12 cellular contexts compared by ENCODE assay signal in the genomic region with DNA sequence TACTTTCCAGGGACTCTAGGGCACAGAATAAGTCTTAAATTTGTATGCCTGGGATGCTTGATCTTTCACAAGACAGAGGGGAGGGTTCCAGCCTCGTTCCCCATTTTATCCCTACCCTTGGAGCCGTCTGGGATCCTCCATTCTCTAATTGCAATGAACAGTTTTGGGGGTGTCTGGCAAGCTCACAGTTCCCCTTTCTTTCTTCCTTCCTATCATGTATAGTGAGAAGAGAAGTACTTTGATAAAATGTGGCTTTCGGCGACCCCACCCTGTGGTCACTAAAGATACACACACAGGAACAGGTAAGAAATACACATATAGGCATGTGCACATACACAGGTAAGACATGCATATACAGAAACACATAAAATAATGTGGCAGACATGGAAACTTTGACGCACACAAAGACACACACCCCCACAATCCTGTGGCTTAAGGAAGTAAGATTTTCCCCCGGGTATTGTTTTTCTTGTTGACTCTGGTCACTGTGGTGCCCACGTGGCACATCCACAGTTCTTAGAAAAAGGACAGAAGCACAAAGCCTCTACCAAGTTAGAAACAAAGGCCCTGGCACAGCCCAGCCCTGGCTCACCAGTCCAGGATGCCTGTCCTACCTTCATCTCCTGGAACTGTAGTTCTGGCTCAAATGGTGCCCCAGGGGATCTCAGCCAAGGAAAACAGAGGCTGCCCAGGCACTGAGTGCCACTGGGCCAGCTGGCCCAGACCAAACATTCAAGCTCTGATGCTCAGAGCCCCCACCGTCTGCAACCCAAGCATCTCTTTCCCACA. TPM values are rescaled to one million over a fixed set of nuclear protein-coding genes. Genes with fewer than 3 reads are reported as not detected.
DNase-seq lines count a peak whose midpoint lies in the region; ATAC-seq lines count a peak whose summit lies in the region.
"Had no signal": no experiment of that assay in that cellular context is flagged by ENCODE, and none has a peak within 500 bp of the region (broad histone marks: within the 10 kb centered on the region; RNA-seq: fewer than 3 reads in every experiment).

No MANE protein-coding gene starts in this region.

- DNase-seq in CD1c-positive myeloid dendritic cell (ENCODE audit: extremely low spot score) (peak; percentile 75), MG63 (peak; percentile 15), NCI-H187 treated with DMSO at 0.1 percent for 48 hours (lab: John Stamatoyannopoulos, UW) (no peak)
- DNase-seq in activated naive CD8-positive, alpha-beta T cell treated with anti-CD3 and anti-CD28 coated beads, Interleukin-2, amount 50 U/mL, for 24 hours: no peak
- DNase-seq in activated CD8-positive, alpha-beta memory T cell treated with anti-CD3 and anti-CD28 coated beads, Interleukin-2, amount 50 U/mL, for 48 hours: no peak
- DNase-seq: DMS79 treated with DMSO at 0.1 percent for 48 hours, left cardiac atrium, NCI-H1417 treated with DMSO at 0.1 percent for 48 hours had no signal

- peak; percentile 60 for ATAC-seq in activated naive CD8-positive, alpha-beta T cell treated with anti-CD3 and anti-CD28 coated beads, Interleukin-2, amount 50 U/mL, for 24 hours
- ATAC-seq in HG02588 (IDR thresholded peaks at IDR 0.05; ENCODE audit: unreplicated experiment) (no peak), HG02623 (IDR thresholded peaks at IDR 0.05; ENCODE audit: unreplicated experiment) (no peak)

- H3K36me3 ChIP-seq in MG63 (no peaks in the 10 kb centered on the region), mucosa of stomach (ENCODE audit: control insufficient read depth, insufficient read depth, low read length) (no peaks in the 10 kb centered on the region)
- H3K36me3 ChIP-seq: SJSA1 had no signal

- H3K9me3 Mint-ChIP-seq in activated naive CD8-positive, alpha-beta T cell treated with anti-CD3 and anti-CD28 coated beads, Interleukin-2, amount 50 U/mL, for 24 hours: peaks cover 3% of the 10 kb centered on the region

- no peaks in the 10 kb centered on the region for H3K27me3 Mint-ChIP-seq in activated naive CD8-positive, alpha-beta T cell treated with anti-CD3 and anti-CD28 coated beads, Interleukin-2, amount 50 U/mL, for 24 hours

- peak overlapping the region; percentile 2 for H3K9ac ChIP-seq in mucosa of stomach (ENCODE audit: low read length)

- H3K36me3 Mint-ChIP-seq in activated naive CD8-positive, alpha-beta T cell treated with anti-CD3 and anti-CD28 coated beads, Interleukin-2, amount 50 U/mL, for 24 hours (ENCODE audit: low read depth): peaks cover 4% of the 10 kb centered on the region

- H3K9me3 ChIP-seq in MG63: no peaks in the 10 kb centered on the region
- no peaks in the 10 kb centered on the region for H3K9me3 ChIP-seq in mucosa of stomach (ENCODE audit: control insufficient read depth, low read length)
- H3K9me3 ChIP-seq: SJSA1 had no signal

- peaks cover 23% of the 10 kb centered on the region for H3K4me1 ChIP-seq in mucosa of stomach (ENCODE audit: control insufficient read depth, insufficient read depth, low read length)

- peaks cover 7% of the 10 kb centered on the region for H3K4me1 Mint-ChIP-seq in activated naive CD8-positive, alpha-beta T cell treated with anti-CD3 and anti-CD28 coated beads, Interleukin-2, amount 50 U/mL, for 24 hours

- H3K4me3 Mint-ChIP-seq in activated naive CD8-positive, alpha-beta T cell treated with anti-CD3 and anti-CD28 coated beads, Interleukin-2, amount 50 U/mL, for 24 hours: peak overlapping the region; percentile 39

- no peak overlapping the region for H3K4me3 ChIP-seq in MG63
- H3K4me3 ChIP-seq in mucosa of stomach (ENCODE audit: low read length): no peak overlapping the region
- H3K4me3 ChIP-seq: SJSA1 had no signal

- H3K27ac Mint-ChIP-seq in activated naive CD8-positive, alpha-beta T cell treated with anti-CD3 and anti-CD28 coated beads, Interleukin-2, amount 50 U/mL, for 24 hours: peak overlapping the region; percentile 78

- H3K27me3 ChIP-seq in MG63 (no peaks in the 10 kb centered on the region), mucosa of stomach (ENCODE audit: control insufficient read depth, insufficient read depth, low read length) (no peaks in the 10 kb centered on the region)
- H3K27me3 ChIP-seq: SJSA1 had no signal

RNA-seq across cellular contexts. Expression of a gene that starts 6.3 kb away (rescaled TPM):
- total RNA-seq in MG63 (2014; rRNA removed; shearing (Covaris generic); ENCODE audit: low replicate concordance): 26.6 and 27.1 TPM in 2 replicates

RNA-seq across cellular contexts. Expression of a gene that starts 57.7 kb away (rescaled TPM):
- 152 and 177 TPM in 2 replicates for total RNA-seq in MG63 (2014; rRNA removed; shearing (Covaris generic); ENCODE audit: low replicate concordance)

Comparison
In these comparisons a context has a peak if more than half of its experiments do, and no peak if none do; other contexts are left out.
1. DNase-seq: peak in CD1c-positive myeloid dendritic cell (single experiment) and MG63 (single experiment); none in activated naive CD8-positive, alpha-beta T cell treated with anti-CD3 and anti-CD28 coated beads, Interleukin-2, amount 50 U/mL, for 24 hours (single experiment), NCI-H187 treated with DMSO at 0.1 percent for 48 hours (single experiment) and activated CD8-positive, alpha-beta memory T cell treated with anti-CD3 and anti-CD28 coated beads, Interleukin-2, amount 50 U/mL, for 48 hours (single experiment).